ENCODE assay signal across 23 cellular contexts in the genomic region with DNA sequence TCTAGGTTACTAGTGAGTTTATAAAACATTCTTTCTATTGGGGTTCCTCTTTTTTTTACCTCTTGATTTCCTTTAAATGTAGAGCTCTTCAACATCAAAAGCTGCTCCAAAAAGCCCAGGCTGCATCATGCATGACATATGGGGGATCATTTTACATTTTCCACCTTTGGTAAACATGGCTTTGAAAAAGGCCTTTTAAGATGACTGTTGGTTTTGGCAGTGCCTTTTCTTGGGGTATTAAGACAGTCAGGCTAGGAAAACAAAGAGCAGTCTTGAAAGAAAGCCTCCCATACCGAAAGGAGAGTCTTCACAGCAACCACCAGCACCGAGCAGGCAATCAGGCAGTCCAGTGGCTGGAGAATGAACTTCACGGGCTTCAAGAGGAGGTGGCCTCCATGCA.
A peak's percentile ranks its signal among the peaks of the same experiment; 100 is the strongest.
DNase-seq lines count a peak whose midpoint lies in the region; ATAC-seq, FAIRE-seq and TF ChIP-seq lines count a peak whose summit lies in the region.
"Had no signal": no experiment of that assay in that cellular context is flagged by ENCODE, and none has a peak within 500 bp of the region (broad histone marks: within the 10 kb centered on the region; RNA-seq: fewer than 3 reads in every experiment).

No MANE protein-coding gene starts in this region.

- DNase-seq in DMS 273 (lab: John Stamatoyannopoulos, UW; ENCODE audit: unreplicated experiment) (peak; percentile 4), DMS 273 treated with DMSO at 0.1 percent for 48 hours (lab: John Stamatoyannopoulos, UW) (no peak), DMS79 (lab: John Stamatoyannopoulos, UW) (peak; percentile 69), NCI-H2171 treated with DMSO at 0.1 percent for 48 hours (lab: John Stamatoyannopoulos, UW) (peak; percentile 30), bronchial epithelial cell (ENCODE audit: low read depth) (peak; percentile 5), SHP77 (lab: John Stamatoyannopoulos, UW) (no peak), GM23338 (ENCODE audit: low spot score) (no peak)
- DNase-seq: AML-193; Caco-2; CD4-positive, alpha-beta T cell; GOT3; H7; HFFc6; IMR-90 had no signal

- H3K4me1 Mint-ChIP-seq in GM23338: no peaks in the 10 kb centered on the region

- no peak for ATAC-seq in GM23338
- ATAC-seq in GM19463 (IDR thresholded peaks at IDR 0.05; ENCODE audit: unreplicated experiment): no peak
- ATAC-seq: A549, HCT116 had no signal

- no peaks in the 10 kb centered on the region for H3F3A ChIP-seq in GM23338 (replicated peaks; ENCODE audit: low read depth)

- peaks cover 26% of the 10 kb centered on the region; the same call in 2 of the 3 replicates for H3K9me3 Mint-ChIP-seq in GM23338
- H3K9me3 Mint-ChIP-seq: CD4-positive, alpha-beta T cell; HFFc6 had no signal

- no peaks in the 10 kb centered on the region for H3K79me2 ChIP-seq in GM23338 (replicated peaks; ENCODE audit: insufficient read depth)

- H2AFZ ChIP-seq in GM23338: no peak overlapping the region

- H3K36me3 ChIP-seq in bronchial epithelial cell (ENCODE audit: control insufficient read depth, insufficient read depth, low read length) (no peaks in the 10 kb centered on the region), GM23338 (ENCODE audit: insufficient read depth) (no peaks in the 10 kb centered on the region)

- H3K27me3 Mint-ChIP-seq in GM23338 (ENCODE audit: insufficient read depth, low read depth, poor library complexity): peaks cover 5% of the 10 kb centered on the region

- H3K27me3 ChIP-seq in bronchial epithelial cell (ENCODE audit: control insufficient read depth, insufficient read depth, low read length) (no peaks in the 10 kb centered on the region), GM23338 (ENCODE audit: insufficient read depth) (no peaks in the 10 kb centered on the region)

- FAIRE-seq in bronchial epithelial cell (lab: Jason Lieb, UNC): no peak
- FAIRE-seq: A549, D721Med, G401.6, GM12891, GM19239 had no signal

- H3K36me3 Mint-ChIP-seq in GM23338 (ENCODE audit: low read depth): peaks cover 4% of the 10 kb centered on the region; the same call in 1 of the 3 replicates

- no peak overlapping the region for H3K4me2 ChIP-seq in GM23338
- H3K4me2 ChIP-seq: A549 had no signal

- no peaks in the 10 kb centered on the region for H3K4me1 ChIP-seq in GM23338 (ENCODE audit: insufficient read depth)
- H3K4me1 ChIP-seq: A549, Caco-2 had no signal

- no peak overlapping the region for H3K4me3 Mint-ChIP-seq in GM23338
- H3K4me3 Mint-ChIP-seq: CD4-positive, alpha-beta T cell; HFFc6 had no signal

- H3K27ac Mint-ChIP-seq in GM23338: no peak overlapping the region
- H3K27ac Mint-ChIP-seq: CD4-positive, alpha-beta T cell; HFFc6 had no signal

- no peak overlapping the region for H3K27ac ChIP-seq in GM23338 (ENCODE audit: low read depth)
- H3K27ac ChIP-seq: 22Rv1, A549, C4-2B had no signal

- no peaks in the 10 kb centered on the region for H4K20me1 ChIP-seq in GM23338 (replicated peaks; ENCODE audit: insufficient read depth)

- TF ChIP-seq CTCF in bronchial epithelial cell (IDR thresholded peaks at IDR 0.05; ENCODE audit: insufficient read depth, low read length, severe bottlenecking) (no peak), GM23338 (conservative IDR thresholded peaks at IDR 0.05; ENCODE audit: low read depth in 2 of 2) (no peak)

- no peak overlapping the region for H3K4me3 ChIP-seq in bronchial epithelial cell (ENCODE audit: low read depth, low read length)
- no peak overlapping the region for H3K4me3 ChIP-seq in GM23338
- H3K4me3 ChIP-seq: A549 had no signal

- H3K9me2 ChIP-seq in GM23338 (ENCODE audit: insufficient read depth): peaks cover 20% of the 10 kb centered on the region

TF ChIP-seq in GM23338, 12 proteins besides CTCF, POLR2A, EP300 and RAD21 (continues in another document):
- TF ChIP-seq POLR2AphosphoS5 (IDR thresholded peaks at IDR 0.05; ENCODE audit: low read depth) (no peak), ZNF331 (CRISPR knock-in tag; IDR thresholded peaks at IDR 0.05; ENCODE audit: low read depth) (no peak), STAT1 (IDR thresholded peaks at IDR 0.05; ENCODE audit: unreplicated experiment) (no peak), JUNB (IDR thresholded peaks at IDR 0.05; ENCODE audit: unreplicated experiment) (no peak), ZNF114 (CRISPR knock-in tag; IDR thresholded peaks at IDR 0.05) (no peak), CREB1 (CRISPR knock-in tag; IDR thresholded peaks at IDR 0.05; ENCODE audit: low read depth) (no peak), NANOG (IDR thresholded peaks at IDR 0.05; ENCODE audit: borderline replicate concordance) (no peak), EZH2 (IDR thresholded peaks at IDR 0.05; ENCODE audit: low read depth, unreplicated experiment) (no peak), EZH2phosphoT487 (IDR thresholded peaks at IDR 0.05; ENCODE audit: unreplicated experiment) (no peak)
- TF ChIP-seq, protein P1, sequence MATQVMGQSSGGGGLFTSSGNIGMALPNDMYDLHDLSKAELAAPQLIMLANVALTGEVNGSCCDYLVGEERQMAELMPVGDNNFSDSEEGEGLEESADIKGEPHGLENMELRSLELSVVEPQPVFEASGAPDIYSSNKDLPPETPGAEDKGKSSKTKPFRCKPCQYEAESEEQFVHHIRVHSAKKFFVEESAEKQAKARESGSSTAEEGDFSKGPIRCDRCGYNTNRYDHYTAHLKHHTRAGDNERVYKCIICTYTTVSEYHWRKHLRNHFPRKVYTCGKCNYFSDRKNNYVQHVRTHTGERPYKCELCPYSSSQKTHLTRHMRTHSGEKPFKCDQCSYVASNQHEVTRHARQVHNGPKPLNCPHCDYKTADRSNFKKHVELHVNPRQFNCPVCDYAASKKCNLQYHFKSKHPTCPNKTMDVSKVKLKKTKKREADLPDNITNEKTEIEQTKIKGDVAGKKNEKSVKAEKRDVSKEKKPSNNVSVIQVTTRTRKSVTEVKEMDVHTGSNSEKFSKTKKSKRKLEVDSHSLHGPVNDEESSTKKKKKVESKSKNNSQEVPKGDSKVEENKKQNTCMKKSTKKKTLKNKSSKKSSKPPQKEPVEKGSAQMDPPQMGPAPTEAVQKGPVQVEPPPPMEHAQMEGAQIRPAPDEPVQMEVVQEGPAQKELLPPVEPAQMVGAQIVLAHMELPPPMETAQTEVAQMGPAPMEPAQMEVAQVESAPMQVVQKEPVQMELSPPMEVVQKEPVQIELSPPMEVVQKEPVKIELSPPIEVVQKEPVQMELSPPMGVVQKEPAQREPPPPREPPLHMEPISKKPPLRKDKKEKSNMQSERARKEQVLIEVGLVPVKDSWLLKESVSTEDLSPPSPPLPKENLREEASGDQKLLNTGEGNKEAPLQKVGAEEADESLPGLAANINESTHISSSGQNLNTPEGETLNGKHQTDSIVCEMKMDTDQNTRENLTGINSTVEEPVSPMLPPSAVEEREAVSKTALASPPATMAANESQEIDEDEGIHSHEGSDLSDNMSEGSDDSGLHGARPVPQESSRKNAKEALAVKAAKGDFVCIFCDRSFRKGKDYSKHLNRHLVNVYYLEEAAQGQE (IDR thresholded peaks at IDR 0.05; ENCODE audit: unreplicated experiment): no peak

Comparison
In these comparisons a context has a peak if more than half of its experiments do, and no peak if none do; other contexts are left out.
1. DNase-seq: peak in DMS 273 (single experiment), DMS79 (single experiment), NCI-H2171 treated with DMSO at 0.1 percent for 48 hours (single experiment) and bronchial epithelial cell (single experiment); none in DMS 273 treated with DMSO at 0.1 percent for 48 hours (single experiment), SHP77 (0 of 2) and GM23338 (single experiment).